ENCODE assay signal across 1 cellular context in the genomic region with DNA sequence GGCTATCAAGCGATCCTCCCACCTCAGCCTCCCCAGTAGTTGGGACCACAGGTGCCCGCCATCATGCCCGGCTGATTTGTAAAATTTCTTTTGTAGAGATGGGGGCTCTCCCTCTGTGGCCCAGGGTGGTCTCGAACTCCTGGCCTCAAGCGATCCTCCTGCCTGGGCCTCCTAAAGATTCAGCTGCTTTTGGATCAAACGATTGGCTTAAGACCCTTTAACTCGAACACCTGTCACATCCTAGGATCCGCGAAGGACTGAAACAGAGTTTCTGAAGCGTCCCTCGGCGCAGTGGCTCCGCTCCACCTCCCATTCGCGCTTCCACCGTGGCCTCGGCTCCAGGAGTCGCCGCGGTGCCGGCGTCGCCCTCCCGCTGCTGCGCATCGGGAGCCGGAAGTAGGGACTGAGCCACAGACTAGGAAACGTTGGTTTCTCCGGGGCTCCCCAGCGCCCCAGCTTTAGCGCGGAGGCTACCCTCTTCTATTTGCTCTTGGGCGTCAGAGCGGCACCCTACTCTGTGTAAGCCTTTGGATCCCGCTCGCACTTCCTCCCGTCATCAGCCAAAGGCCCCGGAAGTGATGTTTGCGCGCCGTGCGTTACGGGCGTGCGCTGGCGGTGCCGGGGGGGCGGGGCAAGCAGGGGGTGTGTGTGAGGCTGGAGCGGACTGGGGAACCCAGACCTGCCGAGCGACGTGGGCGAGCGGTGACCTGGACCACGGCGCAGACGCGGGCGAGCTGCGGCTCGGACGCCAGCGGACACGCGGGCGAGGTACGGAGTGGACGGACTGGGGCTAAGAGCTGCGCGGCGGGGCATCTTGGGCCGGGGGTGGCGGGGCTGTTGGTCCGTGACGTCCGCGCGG.
TF ChIP-seq lines count a peak whose summit lies in the region.

No MANE protein-coding gene starts in this region.

TF ChIP-seq in HepG2, 621 proteins besides CTCF, POLR2A, EP300 and RAD21 (continues in another document):
- peak; percentile 68; the same call in 1 of the 2 replicates for TF ChIP-seq BRCA1 (CRISPR knock-in tag; IDR thresholded peaks at IDR 0.05)
- no peak for TF ChIP-seq TERF1 (CRISPR knock-in tag; IDR thresholded peaks at IDR 0.05)
- TF ChIP-seq ZBTB20 (CRISPR knock-in tag; IDR thresholded peaks at IDR 0.05; ENCODE audit: borderline replicate concordance, low read depth), result peak; percentile 30; the same call in 1 of the 2 replicates
- TF ChIP-seq ZFP91 (CRISPR knock-in tag; IDR thresholded peaks at IDR 0.05; ENCODE audit: borderline replicate concordance), result peak; percentile 79
- peak; percentile 12; the same call in 1 of the 2 replicates for TF ChIP-seq ZNF614 (CRISPR knock-in tag; IDR thresholded peaks at IDR 0.05; ENCODE audit: borderline replicate concordance)
- TF ChIP-seq SUZ12 (IDR thresholded peaks at IDR 0.05; ENCODE audit: low read depth, low read length), result no peak
- TF ChIP-seq SAP130 (CRISPR knock-in tag; IDR thresholded peaks at IDR 0.05; ENCODE audit: low read depth), result peak; percentile 88
- TF ChIP-seq, protein P1, sequence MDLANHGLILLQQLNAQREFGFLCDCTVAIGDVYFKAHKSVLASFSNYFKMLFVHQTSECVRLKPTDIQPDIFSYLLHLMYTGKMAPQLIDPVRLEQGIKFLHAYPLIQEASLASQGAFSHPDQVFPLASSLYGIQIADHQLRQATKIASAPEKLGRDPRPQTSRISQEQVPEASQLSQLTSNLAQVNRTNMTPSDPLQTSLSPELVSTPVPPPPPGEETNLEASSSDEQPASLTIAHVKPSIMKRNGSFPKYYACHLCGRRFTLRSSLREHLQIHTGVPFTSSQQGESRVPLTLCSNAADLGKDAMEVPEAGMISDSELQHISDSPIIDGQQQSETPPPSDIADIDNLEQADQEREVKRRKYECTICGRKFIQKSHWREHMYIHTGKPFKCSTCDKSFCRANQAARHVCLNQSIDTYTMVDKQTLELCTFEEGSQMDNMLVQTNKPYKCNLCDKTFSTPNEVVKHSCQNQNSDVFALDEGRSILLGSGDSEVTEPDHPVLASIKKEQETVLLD (CRISPR knock-in tag; IDR thresholded peaks at IDR 0.05; ENCODE audit: low read depth), result peak; percentile 79
- peak; percentile 35 for TF ChIP-seq FOXA3 (CRISPR knock-in tag; IDR thresholded peaks at IDR 0.05)
- TF ChIP-seq RELA (CRISPR knock-in tag; IDR thresholded peaks at IDR 0.05), result no peak
- TF ChIP-seq ZNF547 (CRISPR knock-in tag; IDR thresholded peaks at IDR 0.05), result peak; percentile 43; the same call in 1 of the 2 replicates
- TF ChIP-seq, protein P2, sequence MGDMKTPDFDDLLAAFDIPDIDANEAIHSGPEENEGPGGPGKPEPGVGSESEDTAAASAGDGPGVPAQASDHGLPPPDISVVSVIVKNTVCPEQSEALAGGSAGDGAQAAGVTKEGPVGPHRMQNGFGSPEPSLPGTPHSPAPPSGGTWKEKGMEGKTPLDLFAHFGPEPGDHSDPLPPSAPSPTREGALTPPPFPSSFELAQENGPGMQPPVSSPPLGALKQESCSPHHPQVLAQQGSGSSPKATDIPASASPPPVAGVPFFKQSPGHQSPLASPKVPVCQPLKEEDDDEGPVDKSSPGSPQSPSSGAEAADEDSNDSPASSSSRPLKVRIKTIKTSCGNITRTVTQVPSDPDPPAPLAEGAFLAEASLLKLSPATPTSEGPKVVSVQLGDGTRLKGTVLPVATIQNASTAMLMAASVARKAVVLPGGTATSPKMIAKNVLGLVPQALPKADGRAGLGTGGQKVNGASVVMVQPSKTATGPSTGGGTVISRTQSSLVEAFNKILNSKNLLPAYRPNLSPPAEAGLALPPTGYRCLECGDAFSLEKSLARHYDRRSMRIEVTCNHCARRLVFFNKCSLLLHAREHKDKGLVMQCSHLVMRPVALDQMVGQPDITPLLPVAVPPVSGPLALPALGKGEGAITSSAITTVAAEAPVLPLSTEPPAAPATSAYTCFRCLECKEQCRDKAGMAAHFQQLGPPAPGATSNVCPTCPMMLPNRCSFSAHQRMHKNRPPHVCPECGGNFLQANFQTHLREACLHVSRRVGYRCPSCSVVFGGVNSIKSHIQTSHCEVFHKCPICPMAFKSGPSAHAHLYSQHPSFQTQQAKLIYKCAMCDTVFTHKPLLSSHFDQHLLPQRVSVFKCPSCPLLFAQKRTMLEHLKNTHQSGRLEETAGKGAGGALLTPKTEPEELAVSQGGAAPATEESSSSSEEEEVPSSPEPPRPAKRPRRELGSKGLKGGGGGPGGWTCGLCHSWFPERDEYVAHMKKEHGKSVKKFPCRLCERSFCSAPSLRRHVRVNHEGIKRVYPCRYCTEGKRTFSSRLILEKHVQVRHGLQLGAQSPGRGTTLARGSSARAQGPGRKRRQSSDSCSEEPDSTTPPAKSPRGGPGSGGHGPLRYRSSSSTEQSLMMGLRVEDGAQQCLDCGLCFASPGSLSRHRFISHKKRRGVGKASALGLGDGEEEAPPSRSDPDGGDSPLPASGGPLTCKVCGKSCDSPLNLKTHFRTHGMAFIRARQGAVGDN (CRISPR knock-in tag; IDR thresholded peaks at IDR 0.05), result peak; percentile 94
- no peak for TF ChIP-seq ZNF652 (CRISPR knock-in tag; IDR thresholded peaks at IDR 0.05; ENCODE audit: borderline replicate concordance, low read depth)
- no peak for TF ChIP-seq ZFYVE20 (CRISPR knock-in tag; IDR thresholded peaks at IDR 0.05; ENCODE audit: borderline replicate concordance, low read depth)
- TF ChIP-seq, protein P3, sequence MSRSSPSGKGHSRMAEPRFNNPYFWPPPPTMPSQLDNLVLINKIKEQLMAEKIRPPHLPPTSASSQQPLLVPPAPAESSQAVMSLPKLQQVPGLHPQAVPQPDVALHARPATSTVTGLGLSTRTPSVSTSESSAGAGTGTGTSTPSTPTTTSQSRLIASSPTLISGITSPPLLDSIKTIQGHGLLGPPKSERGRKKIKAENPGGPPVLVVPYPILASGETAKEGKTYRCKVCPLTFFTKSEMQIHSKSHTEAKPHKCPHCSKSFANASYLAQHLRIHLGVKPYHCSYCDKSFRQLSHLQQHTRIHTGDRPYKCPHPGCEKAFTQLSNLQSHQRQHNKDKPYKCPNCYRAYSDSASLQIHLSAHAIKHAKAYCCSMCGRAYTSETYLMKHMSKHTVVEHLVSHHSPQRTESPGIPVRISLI (CRISPR knock-in tag; IDR thresholded peaks at IDR 0.05; ENCODE audit: borderline replicate concordance), result peak; percentile 62; the same call in 1 of the 2 replicates
- TF ChIP-seq SP140L (CRISPR knock-in tag; IDR thresholded peaks at IDR 0.05; ENCODE audit: borderline replicate concordance), result no peak
- TF ChIP-seq ZNF446 (CRISPR knock-in tag; IDR thresholded peaks at IDR 0.05), result peak; percentile 73
- TF ChIP-seq ZNF484 (CRISPR knock-in tag; IDR thresholded peaks at IDR 0.05; ENCODE audit: borderline replicate concordance, low read depth), result no peak
- peak; percentile 5; the same call in 1 of the 2 replicates for TF ChIP-seq CBFB (CRISPR knock-in tag; IDR thresholded peaks at IDR 0.05)
- peak; percentile 77 for TF ChIP-seq ATF7-NPFF (CRISPR knock-in tag; IDR thresholded peaks at IDR 0.05; ENCODE audit: low read depth)
- peak; percentile 82; the same call in 1 of the 2 replicates for TF ChIP-seq ZNF776 (CRISPR knock-in tag; IDR thresholded peaks at IDR 0.05)
- TF ChIP-seq, protein P4, sequence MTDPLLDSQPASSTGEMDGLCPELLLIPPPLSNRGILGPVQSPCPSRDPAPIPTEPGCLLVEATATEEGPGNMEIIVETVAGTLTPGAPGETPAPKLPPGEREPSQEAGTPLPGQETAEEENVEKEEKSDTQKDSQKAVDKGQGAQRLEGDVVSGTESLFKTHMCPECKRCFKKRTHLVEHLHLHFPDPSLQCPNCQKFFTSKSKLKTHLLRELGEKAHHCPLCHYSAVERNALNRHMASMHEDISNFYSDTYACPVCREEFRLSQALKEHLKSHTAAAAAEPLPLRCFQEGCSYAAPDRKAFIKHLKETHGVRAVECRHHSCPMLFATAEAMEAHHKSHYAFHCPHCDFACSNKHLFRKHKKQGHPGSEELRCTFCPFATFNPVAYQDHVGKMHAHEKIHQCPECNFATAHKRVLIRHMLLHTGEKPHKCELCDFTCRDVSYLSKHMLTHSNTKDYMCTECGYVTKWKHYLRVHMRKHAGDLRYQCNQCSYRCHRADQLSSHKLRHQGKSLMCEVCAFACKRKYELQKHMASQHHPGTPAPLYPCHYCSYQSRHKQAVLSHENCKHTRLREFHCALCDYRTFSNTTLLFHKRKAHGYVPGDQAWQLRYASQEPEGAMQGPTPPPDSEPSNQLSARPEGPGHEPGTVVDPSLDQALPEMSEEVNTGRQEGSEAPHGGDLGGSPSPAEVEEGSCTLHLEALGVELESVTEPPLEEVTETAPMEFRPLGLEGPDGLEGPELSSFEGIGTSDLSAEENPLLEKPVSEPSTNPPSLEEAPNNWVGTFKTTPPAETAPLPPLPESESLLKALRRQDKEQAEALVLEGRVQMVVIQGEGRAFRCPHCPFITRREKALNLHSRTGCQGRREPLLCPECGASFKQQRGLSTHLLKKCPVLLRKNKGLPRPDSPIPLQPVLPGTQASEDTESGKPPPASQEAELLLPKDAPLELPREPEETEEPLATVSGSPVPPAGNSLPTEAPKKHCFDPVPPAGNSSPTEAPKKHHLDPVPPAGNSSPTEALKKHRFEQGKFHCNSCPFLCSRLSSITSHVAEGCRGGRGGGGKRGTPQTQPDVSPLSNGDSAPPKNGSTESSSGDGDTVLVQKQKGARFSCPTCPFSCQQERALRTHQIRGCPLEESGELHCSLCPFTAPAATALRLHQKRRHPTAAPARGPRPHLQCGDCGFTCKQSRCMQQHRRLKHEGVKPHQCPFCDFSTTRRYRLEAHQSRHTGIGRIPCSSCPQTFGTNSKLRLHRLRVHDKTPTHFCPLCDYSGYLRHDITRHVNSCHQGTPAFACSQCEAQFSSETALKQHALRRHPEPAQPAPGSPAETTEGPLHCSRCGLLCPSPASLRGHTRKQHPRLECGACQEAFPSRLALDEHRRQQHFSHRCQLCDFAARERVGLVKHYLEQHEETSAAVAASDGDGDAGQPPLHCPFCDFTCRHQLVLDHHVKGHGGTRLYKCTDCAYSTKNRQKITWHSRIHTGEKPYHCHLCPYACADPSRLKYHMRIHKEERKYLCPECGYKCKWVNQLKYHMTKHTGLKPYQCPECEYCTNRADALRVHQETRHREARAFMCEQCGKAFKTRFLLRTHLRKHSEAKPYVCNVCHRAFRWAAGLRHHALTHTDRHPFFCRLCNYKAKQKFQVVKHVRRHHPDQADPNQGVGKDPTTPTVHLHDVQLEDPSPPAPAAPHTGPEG (CRISPR knock-in tag; IDR thresholded peaks at IDR 0.05), result 0 out of 2 replicates have a peak, but pooled peaks have one; percentile 61
- TF ChIP-seq RAD51 (IDR thresholded peaks at IDR 0.05; ENCODE audit: borderline replicate concordance), result no peak
- no peak for TF ChIP-seq YY1 (IDR thresholded peaks at IDR 0.05; ENCODE audit: insufficient read depth, insufficient replicate concordance, low read depth, low read length)
- no peak for TF ChIP-seq ZNF432 (CRISPR knock-in tag; IDR thresholded peaks at IDR 0.05; ENCODE audit: borderline replicate concordance)
- peak; percentile 69; the same call in 1 of the 2 replicates for TF ChIP-seq ZNF264 (CRISPR knock-in tag; IDR thresholded peaks at IDR 0.05)
- peak; percentile 80; the same call in 1 of the 2 replicates for TF ChIP-seq KLF9 (CRISPR knock-in tag; IDR thresholded peaks at IDR 0.05; ENCODE audit: low read depth)
- TF ChIP-seq JUNB (CRISPR knock-in tag; IDR thresholded peaks at IDR 0.05; ENCODE audit: borderline replicate concordance), result no peak
- TF ChIP-seq IKZF5 (CRISPR knock-in tag; IDR thresholded peaks at IDR 0.05), result peak; percentile 56; the same call in 1 of the 2 replicates
